8 cellular contexts compared by ENCODE assay signal in the genomic region with DNA sequence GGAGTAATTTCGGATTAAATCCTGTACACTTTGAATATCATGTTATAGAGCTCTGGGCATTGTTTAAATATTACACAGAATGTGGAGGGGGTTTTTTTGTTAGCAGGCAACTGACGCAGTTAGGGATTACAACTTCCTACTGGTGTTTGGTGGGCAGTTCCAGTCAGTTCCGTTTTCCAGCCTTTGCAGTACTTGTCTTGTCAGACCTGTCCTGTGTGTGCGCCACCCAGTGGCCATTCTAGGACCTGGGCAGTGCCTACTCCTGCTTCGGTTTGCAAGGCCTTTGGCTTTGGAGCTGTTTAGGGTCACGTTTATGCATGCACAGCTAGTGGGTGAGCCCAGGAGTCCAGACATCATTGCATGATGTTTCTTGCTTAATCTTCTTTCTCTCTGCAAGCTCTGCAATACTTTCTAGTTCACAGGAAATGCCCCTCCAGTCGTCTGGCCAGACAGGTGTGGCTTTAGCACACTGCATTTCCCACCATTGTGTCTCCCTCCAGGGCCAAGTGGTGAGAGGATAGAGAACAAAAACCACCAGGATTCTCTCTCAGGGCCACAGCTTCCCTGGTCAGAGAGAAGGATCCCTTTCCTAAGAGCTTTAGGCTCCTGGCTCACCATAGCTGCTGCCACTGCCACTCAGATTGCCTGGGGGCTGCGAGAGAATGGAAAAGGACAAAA.
DNase-seq lines count a peak whose midpoint lies in the region; ATAC-seq lines count a peak whose summit lies in the region.

No MANE protein-coding gene starts in this region.

- no peak overlapping the region for H3K27ac ChIP-seq in effector memory CD4-positive, alpha-beta T cell (ENCODE audit: insufficient read depth, low read length, poor library complexity, severe bottlenecking)

- H3K9me3 Mint-ChIP-seq in activated CD8-positive, alpha-beta T cell treated with anti-CD3 and anti-CD28 coated beads, Interleukin-2, amount 10 ng/mL, durations not matched to agents 7 days and 5 days (ENCODE audit: insufficient read depth), result no peaks in the 10 kb centered on the region

- peaks cover 6% of the 10 kb centered on the region for H3K36me3 ChIP-seq in effector memory CD4-positive, alpha-beta T cell (ENCODE audit: control insufficient read depth, insufficient read depth, low read length)

- ATAC-seq in GM19351 (IDR thresholded peaks at IDR 0.05; ENCODE audit: unreplicated experiment) (peak; percentile 80), HG03457 (IDR thresholded peaks at IDR 0.05; ENCODE audit: unreplicated experiment) (peak; percentile 78)
- ATAC-seq in activated CD8-positive, alpha-beta T cell treated with anti-CD3 and anti-CD28 coated beads, Interleukin-2, amount 10 ng/mL, durations not matched to agents 7 days and 5 days, result peak; percentile 81

- H3K27me3 ChIP-seq in effector memory CD4-positive, alpha-beta T cell (replicated peaks; ENCODE audit: control insufficient read depth, insufficient read depth, low read length, poor library complexity, severe bottlenecking), result no peaks in the 10 kb centered on the region

- peaks cover 54% of the 10 kb centered on the region for H3K4me1 Mint-ChIP-seq in activated CD8-positive, alpha-beta T cell treated with anti-CD3 and anti-CD28 coated beads, Interleukin-2, amount 10 ng/mL, durations not matched to agents 7 days and 5 days (ENCODE audit: low read depth)

- no peak overlapping the region for H3K4me3 ChIP-seq in effector memory CD4-positive, alpha-beta T cell (ENCODE audit: insufficient read depth, low read depth, low read length, poor library complexity, severe bottlenecking)

- H3K36me3 Mint-ChIP-seq in activated CD8-positive, alpha-beta T cell treated with anti-CD3 and anti-CD28 coated beads, Interleukin-2, amount 10 ng/mL, durations not matched to agents 7 days and 5 days (ENCODE audit: low read depth), result peaks cover 29% of the 10 kb centered on the region

- peak overlapping the region; percentile 13 for H3K4me3 Mint-ChIP-seq in activated CD8-positive, alpha-beta T cell treated with anti-CD3 and anti-CD28 coated beads, Interleukin-2, amount 10 ng/mL, durations not matched to agents 7 days and 5 days

- CTCF ChIA-PET in activated CD8-positive, alpha-beta T cell treated with anti-CD3 and anti-CD28 coated beads, Interleukin-2, amount 10 ng/mL, durations not matched to agents 7 days and 5 days (lab: Charles Lee), result interaction anchor here (0.6 to 7.4 kb wide), 47 partner anchors 8 to 1734 kb away, joined by 3 to 346 read pairs (median 6); partner anchors contain the start of gene STARD3NL

- peaks cover 33% of the 10 kb centered on the region for H3K4me1 ChIP-seq in effector memory CD4-positive, alpha-beta T cell (ENCODE audit: control insufficient read depth, insufficient read depth, low read length, poor library complexity, severe bottlenecking)

- POLR2A ChIA-PET in activated CD8-positive, alpha-beta T cell treated with anti-CD3 and anti-CD28 coated beads, Interleukin-2, amount 10 ng/mL, durations not matched to agents 7 days and 5 days (lab: Charles Lee), result no interaction called here

- H3K9me3 ChIP-seq in effector memory CD4-positive, alpha-beta T cell (ENCODE audit: control insufficient read depth, low read length), result no peaks in the 10 kb centered on the region

- DNase-seq in C1 segment of cervical spinal cord (lab: John Stamatoyannopoulos, UW) (peak in 13 of 14 donors; percentile 7 to 77 (median 56)), NCI-H774 (lab: John Stamatoyannopoulos, UW) (peak; percentile 61), midbrain (lab: John Stamatoyannopoulos, UW) (peak; percentile 89)
- DNase-seq in activated CD8-positive, alpha-beta T cell treated with anti-CD3 and anti-CD28 coated beads, Interleukin-2, amount 10 ng/mL, durations not matched to agents 7 days and 5 days, result peak; percentile 87
- peak; percentile 41 to 73 (median 57) for DNase-seq in effector memory CD4-positive, alpha-beta T cell
- peak; percentile 79 to 82 for DNase-seq in stimulated activated CD8-positive, alpha-beta memory T cell treated with anti-CD3 and anti-CD28 coated beads, Interleukin-2, amount 100 ng/mL, for 48 hours (ENCODE audit: low read depth in 2 of 2)

- peak overlapping the region; percentile 70 for H3K27ac Mint-ChIP-seq in activated CD8-positive, alpha-beta T cell treated with anti-CD3 and anti-CD28 coated beads, Interleukin-2, amount 10 ng/mL, durations not matched to agents 7 days and 5 days

- H3K27me3 Mint-ChIP-seq in activated CD8-positive, alpha-beta T cell treated with anti-CD3 and anti-CD28 coated beads, Interleukin-2, amount 10 ng/mL, durations not matched to agents 7 days and 5 days (ENCODE audit: low read depth), result no peaks in the 10 kb centered on the region
